1 cellular context compared by ENCODE assay signal in genomic region chr16:2904922-2905240, GRCh38.
TF ChIP-seq lines count a peak whose summit lies in the region.

No MANE protein-coding gene starts in this region.

TF ChIP-seq in neural cell, 6 proteins besides CTCF, POLR2A, EP300 and RAD21 (continued from another document):
- TF ChIP-seq, protein P1, sequence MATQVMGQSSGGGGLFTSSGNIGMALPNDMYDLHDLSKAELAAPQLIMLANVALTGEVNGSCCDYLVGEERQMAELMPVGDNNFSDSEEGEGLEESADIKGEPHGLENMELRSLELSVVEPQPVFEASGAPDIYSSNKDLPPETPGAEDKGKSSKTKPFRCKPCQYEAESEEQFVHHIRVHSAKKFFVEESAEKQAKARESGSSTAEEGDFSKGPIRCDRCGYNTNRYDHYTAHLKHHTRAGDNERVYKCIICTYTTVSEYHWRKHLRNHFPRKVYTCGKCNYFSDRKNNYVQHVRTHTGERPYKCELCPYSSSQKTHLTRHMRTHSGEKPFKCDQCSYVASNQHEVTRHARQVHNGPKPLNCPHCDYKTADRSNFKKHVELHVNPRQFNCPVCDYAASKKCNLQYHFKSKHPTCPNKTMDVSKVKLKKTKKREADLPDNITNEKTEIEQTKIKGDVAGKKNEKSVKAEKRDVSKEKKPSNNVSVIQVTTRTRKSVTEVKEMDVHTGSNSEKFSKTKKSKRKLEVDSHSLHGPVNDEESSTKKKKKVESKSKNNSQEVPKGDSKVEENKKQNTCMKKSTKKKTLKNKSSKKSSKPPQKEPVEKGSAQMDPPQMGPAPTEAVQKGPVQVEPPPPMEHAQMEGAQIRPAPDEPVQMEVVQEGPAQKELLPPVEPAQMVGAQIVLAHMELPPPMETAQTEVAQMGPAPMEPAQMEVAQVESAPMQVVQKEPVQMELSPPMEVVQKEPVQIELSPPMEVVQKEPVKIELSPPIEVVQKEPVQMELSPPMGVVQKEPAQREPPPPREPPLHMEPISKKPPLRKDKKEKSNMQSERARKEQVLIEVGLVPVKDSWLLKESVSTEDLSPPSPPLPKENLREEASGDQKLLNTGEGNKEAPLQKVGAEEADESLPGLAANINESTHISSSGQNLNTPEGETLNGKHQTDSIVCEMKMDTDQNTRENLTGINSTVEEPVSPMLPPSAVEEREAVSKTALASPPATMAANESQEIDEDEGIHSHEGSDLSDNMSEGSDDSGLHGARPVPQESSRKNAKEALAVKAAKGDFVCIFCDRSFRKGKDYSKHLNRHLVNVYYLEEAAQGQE (IDR thresholded peaks at IDR 0.05; ENCODE audit: borderline replicate concordance), result no peak
TF ChIP-seq in neural cell: peak in this region for 0.
